27 cellular contexts compared by ENCODE assay signal in genomic region chr9:110251212-110251611, GRCh38. TPM values are rescaled to one million over a fixed set of nuclear protein-coding genes. Genes with fewer than 3 reads are reported as not detected.
"Had no signal": no experiment of that assay in that cellular context is flagged by ENCODE, and none has a peak within 500 bp of the region (broad histone marks: within the 10 kb centered on the region; RNA-seq: fewer than 3 reads in every experiment).

No MANE protein-coding gene starts in this region.

- H3K9me3 ChIP-seq: left lung, prostate gland, testis, upper lobe of left lung had no signal

- H3K27ac ChIP-seq: brain microvascular endothelial cell, left lung, prostate gland, testis, upper lobe of left lung, WERI-Rb-1 had no signal

- H3K27me3 Mint-ChIP-seq: activated naive CD4-positive, alpha-beta T cell treated with anti-CD3 and anti-CD28 coated beads, Interleukin-2, amount 10 ng/mL, durations not matched to agents 7 days and 5 days; activated naive CD8-positive, alpha-beta T cell treated with anti-CD3 and anti-CD28 coated beads, Interleukin-2, amount 50 U/mL, for 24 hours had no signal

- DNase-seq: activated CD4-positive, alpha-beta T cell treated with anti-CD3 and anti-CD28 coated beads, Interleukin-2, amount 50 U/mL, for 4 hours; activated effector memory CD4-positive, alpha-beta T cell treated with Interleukin-2 at 50 U/mL for 16 hours; activated naive CD4-positive, alpha-beta T cell treated with anti-CD3 and anti-CD28 coated beads, Interleukin-2, amount 10 ng/mL, durations not matched to agents 7 days and 5 days; activated naive CD8-positive, alpha-beta T cell treated with anti-CD3 and anti-CD28 coated beads, Interleukin-2, amount 50 U/mL, for 24 hours; activated T-cell treated with anti-CD3 and anti-CD28 coated beads for 4 hours; aorta; brain microvascular endothelial cell; central memory CD4-positive, alpha-beta T cell; endodermal cell; kidney; left lung; right cardiac atrium; stimulated activated CD4-positive, alpha-beta T cell treated with anti-CD3 and anti-CD28 coated beads, Interleukin-15, amount 100 ng/mL, for 24 hours; stimulated activated CD4-positive, alpha-beta T cell treated with anti-CD3 and anti-CD28 coated beads, Interleukin-2, amount 100 ng/mL, for 48 hours; testis; upper lobe of left lung; WERI-Rb-1 had no signal

- FAIRE-seq: colon, frontal cortex, kidney had no signal

- H3K27ac Mint-ChIP-seq: activated naive CD4-positive, alpha-beta T cell treated with anti-CD3 and anti-CD28 coated beads, Interleukin-2, amount 10 ng/mL, durations not matched to agents 7 days and 5 days; endodermal cell; T-helper 1 cell treated with Interleukin-12 subunit alpha and Interleukin-12 subunit beta and Interleukin-4 antibody, amounts not matched to agents 30 μg/mL and 1 μg/mL, for 36 hours had no signal

- H3K4me3 ChIP-seq: left lung, prostate gland, skin epidermis, testis, upper lobe of left lung had no signal

- ATAC-seq: activated naive CD8-positive, alpha-beta T cell treated with anti-CD3 and anti-CD28 coated beads, Interleukin-2, amount 50 U/mL, for 24 hours; left lung; right cardiac atrium had no signal

- H3K4me3 Mint-ChIP-seq: activated naive CD4-positive, alpha-beta T cell treated with anti-CD3 and anti-CD28 coated beads, Interleukin-2, amount 10 ng/mL, durations not matched to agents 7 days and 5 days; activated naive CD8-positive, alpha-beta T cell treated with anti-CD3 and anti-CD28 coated beads, Interleukin-2, amount 50 U/mL, for 24 hours; endodermal cell; T-helper 1 cell treated with Interleukin-12 subunit alpha and Interleukin-12 subunit beta and Interleukin-4 antibody, amounts not matched to agents 30 μg/mL and 1 μg/mL, for 36 hours had no signal

- H3K9me3 Mint-ChIP-seq: activated naive CD4-positive, alpha-beta T cell treated with anti-CD3 and anti-CD28 coated beads, Interleukin-2, amount 10 ng/mL, durations not matched to agents 7 days and 5 days; activated naive CD8-positive, alpha-beta T cell treated with anti-CD3 and anti-CD28 coated beads, Interleukin-2, amount 50 U/mL, for 24 hours; endodermal cell; T-helper 1 cell treated with Interleukin-12 subunit alpha and Interleukin-12 subunit beta and Interleukin-4 antibody, amounts not matched to agents 30 μg/mL and 1 μg/mL, for 36 hours had no signal

RNA-seq across cellular contexts. Expression of gene C9orf152, which starts 43.3 kb away (rescaled TPM):
- total RNA-seq: aorta, endodermal cell, epithelial cell of proximal tubule, frontal cortex, lung microvascular endothelial cell, myocyte, osteoblast, right cardiac atrium, testis had no signal
- polyA plus RNA-seq: neural cell, right cardiac atrium had no signal
